ENCODE assay signal across 11 cellular contexts in genomic region chr2:54084600-54084999, GRCh38. TPM values are rescaled to one million over a fixed set of nuclear protein-coding genes. Genes with fewer than 3 reads are reported as not detected.
DNase-seq lines count a peak whose midpoint lies in the region; ATAC-seq and TF ChIP-seq lines count a peak whose summit lies in the region.
"Had no signal": no experiment of that assay in that cellular context is flagged by ENCODE, and none has a peak within 500 bp of the region (broad histone marks: within the 10 kb centered on the region; RNA-seq: fewer than 3 reads in every experiment).

No MANE protein-coding gene starts in this region.

- H3K4me1 Mint-ChIP-seq in activated naive CD4-positive, alpha-beta T cell treated with anti-CD3 and anti-CD28 coated beads for 36 hours (ENCODE audit: low read depth), result no peaks in the 10 kb centered on the region

- H3K27me3 ChIP-seq in right cardiac atrium (ENCODE audit: control insufficient read depth, insufficient read depth) (no peaks in the 10 kb centered on the region), thoracic aorta (replicated peaks; ENCODE audit: insufficient read depth) (no peaks in the 10 kb centered on the region)
- H3K27me3 ChIP-seq: BLaER1 treated with 17β-estradiol and CSF1 and Interleukin-3, amounts not matched to agents 10 nM and 100 nM had no signal

- H3K36me3 ChIP-seq in thoracic aorta, result no peaks in the 10 kb centered on the region

- intact Hi-C loops in activated naive CD4-positive, alpha-beta T cell treated with anti-CD3 and anti-CD28 coated beads for 36 hours (cut with micrococcal nuclease), result no loop called here
- intact Hi-C loops in right cardiac atrium (cut with DNase I), result no loop called here

- H3K27me3 Mint-ChIP-seq in activated naive CD4-positive, alpha-beta T cell treated with anti-CD3 and anti-CD28 coated beads for 36 hours (ENCODE audit: low read depth), result no peaks in the 10 kb centered on the region

- ATAC-seq in right cardiac atrium, result peak; percentile 32 to 54
- ATAC-seq in thoracic aorta (ENCODE audit: insufficient number of reproducible peaks, low FRiP score, low read depth), result no peak

- 0 out of 2 replicates have a peak, but pooled peaks have one; percentile 17 for TF ChIP-seq CTCF in WI38 (IDR thresholded peaks at IDR 0.05; ENCODE audit: low read depth, low read length)
- peak; percentile 20 for TF ChIP-seq CTCF in thoracic aorta (IDR thresholded peaks at IDR 0.05)

- H3K27ac ChIP-seq in right cardiac atrium (ENCODE audit: low read length) (no peak overlapping the region), thoracic aorta (no peak overlapping the region)
- H3K27ac ChIP-seq: BLaER1 treated with 17β-estradiol and CSF1 and Interleukin-3, amounts not matched to agents 10 nM and 100 nM had no signal

- H3K4me3 ChIP-seq in WI38 (ENCODE audit: low read depth, low read length) (no peak overlapping the region), right cardiac atrium (ENCODE audit: low read length) (no peak overlapping the region), thoracic aorta (no peak overlapping the region)
- H3K4me3 ChIP-seq: BLaER1 treated with 17β-estradiol and CSF1 and Interleukin-3, amounts not matched to agents 10 nM and 100 nM had no signal

- POLR2A ChIA-PET in HEK293T (lab: Yijun Ruan, JAX), result no interaction called here

- H3K9me3 Mint-ChIP-seq in activated naive CD4-positive, alpha-beta T cell treated with anti-CD3 and anti-CD28 coated beads for 36 hours, result no peaks in the 10 kb centered on the region

- no peak overlapping the region for H3K4me3 Mint-ChIP-seq in activated naive CD4-positive, alpha-beta T cell treated with anti-CD3 and anti-CD28 coated beads for 36 hours

- peaks cover 4% of the 10 kb centered on the region for H3K4me1 ChIP-seq in right cardiac atrium (ENCODE audit: control insufficient read depth, insufficient read depth, low read length)
- H3K4me1 ChIP-seq in thoracic aorta (ENCODE audit: control insufficient read depth in 1 of 2, low read depth in 2 of 2), result no peaks in the 10 kb centered on the region
- H3K4me1 ChIP-seq: BLaER1 treated with 17β-estradiol and CSF1 and Interleukin-3, amounts not matched to agents 10 nM and 100 nM had no signal

- H3K9me3 ChIP-seq in right cardiac atrium (ENCODE audit: control insufficient read depth, low read length), result no peaks in the 10 kb centered on the region
- no peaks in the 10 kb centered on the region for H3K9me3 ChIP-seq in thoracic aorta

- H3K27ac Mint-ChIP-seq in activated naive CD4-positive, alpha-beta T cell treated with anti-CD3 and anti-CD28 coated beads for 36 hours, result no peak overlapping the region

- WGBS in right cardiac atrium, result 65% methylated on average over 3 of the region's 3 CpGs

- CTCF ChIA-PET in activated naive CD4-positive, alpha-beta T cell treated with anti-CD3 and anti-CD28 coated beads for 36 hours (lab: Charles Lee), result no interaction called here
- CTCF ChIA-PET in HEK293T (lab: Yijun Ruan, JAX), result no interaction called here

- no peaks in the 10 kb centered on the region for H3K36me3 Mint-ChIP-seq in activated naive CD4-positive, alpha-beta T cell treated with anti-CD3 and anti-CD28 coated beads for 36 hours (ENCODE audit: low read depth)

- peak; percentile 28 for DNase-seq in activated naive CD4-positive, alpha-beta T cell treated with anti-CD3 and anti-CD28 coated beads for 36 hours
- DNase-seq in activated naive CD4-positive, alpha-beta T cell treated with Interleukin-2 at 50 U/mL for 16 hours, result no peak
- no peak for DNase-seq in right cardiac atrium
- no peak for DNase-seq in thoracic aorta (ENCODE audit: low spot score)
- DNase-seq in stimulated activated CD4-positive, alpha-beta T cell treated with anti-CD3 and anti-CD28 coated beads, Interleukin-4, amount 100 ng/mL, for 4 hours, result no peak
- DNase-seq in HEK293T (ENCODE audit: extremely low spot score), result no peak
- DNase-seq in NCI-H1694 treated with DMSO at 0.1 percent for 48 hours (lab: John Stamatoyannopoulos, UW), result no peak
- DNase-seq: glutamatergic neuron, occipital lobe had no signal

TF ChIP-seq in HEK293T, 16 proteins besides CTCF, POLR2A, EP300 and RAD21:
- TF ChIP-seq ELF4 (IDR thresholded peaks at IDR 0.05), result no peak
- TF ChIP-seq FOXA1 (IDR thresholded peaks at IDR 0.05), result no peak
- TF ChIP-seq NFRKB (IDR thresholded peaks at IDR 0.05), result no peak
- TF ChIP-seq FOXM1 (IDR thresholded peaks at IDR 0.05; ENCODE audit: borderline replicate concordance), result no peak
- no peak for TF ChIP-seq ZNF384 (IDR thresholded peaks at IDR 0.05)
- TF ChIP-seq TARDBP (IDR thresholded peaks at IDR 0.05), result no peak
- no peak for TF ChIP-seq L3MBTL2 (conservative IDR thresholded peaks at IDR 0.05)
- no peak for TF ChIP-seq BHLHE40 (IDR thresholded peaks at IDR 0.05; ENCODE audit: borderline replicate concordance)
- TF ChIP-seq CTBP1 (IDR thresholded peaks at IDR 0.05; ENCODE audit: borderline replicate concordance), result no peak
- TF ChIP-seq LEF1 (IDR thresholded peaks at IDR 0.05; ENCODE audit: borderline replicate concordance), result no peak
- no peak for TF ChIP-seq SP1 (IDR thresholded peaks at IDR 0.05)

RNA-seq across cellular contexts. Expression of gene ACYP2, which starts 30.8 kb away (rescaled TPM):
- total RNA-seq in activated naive CD4-positive, alpha-beta T cell treated with anti-CD3 and anti-CD28 coated beads for 36 hours, result 1 to 10 TPM; 6.8 to 7.3 TPM
- total RNA-seq in right cardiac atrium (10 to 100 TPM; 47.1 to 70.2 (median 60.0) TPM), thoracic aorta (10 to 100 TPM; 15.5 to 26.7 TPM)
- polyA plus RNA-seq in right cardiac atrium, result 122 TPM
